Comparison of ENCODE assay signal across 30 cellular contexts in genomic region chr4:28481565-28481964, GRCh38.
A peak's percentile ranks its signal among the peaks of the same experiment; 100 is the strongest.
DNase-seq lines count a peak whose midpoint lies in the region; ATAC-seq and TF ChIP-seq lines count a peak whose summit lies in the region.
"Had no signal": no experiment of that assay in that cellular context is flagged by ENCODE, and none has a peak within 500 bp of the region (broad histone marks: within the 10 kb centered on the region; RNA-seq: fewer than 3 reads in every experiment).

No MANE protein-coding gene starts in this region.

- no peaks in the 10 kb centered on the region for H3F3A ChIP-seq in neural progenitor cell (ENCODE audit: low read depth)

- H3K27ac Mint-ChIP-seq in neural progenitor cell, result no peak overlapping the region
- H3K27ac Mint-ChIP-seq: activated naive CD4-positive, alpha-beta T cell treated with anti-CD3 and anti-CD28 coated beads for 36 hours; activated T-helper 1 cell treated with anti-CD3 and anti-CD28 coated beads, Interleukin-12 subunit alpha, Interleukin-12 subunit beta, Interleukin-2, Interleukin-4 antibody, amounts not matched to agents 30 ng/mL and 10 ng/mL and 1 ng/mL, durations not matched to agents 14 hours and 24 hours and 36 hours; CD14-positive monocyte; endodermal cell; HFFc6; natural killer cell treated with Interleukin-12 subunit alpha and Interleukin-12 subunit beta and Interleukin-15 and Interleukin-18, amount 100 ng/mL, for 72 hours; stimulated activated naive B cell treated with anti-CD40 and anti-IgM and Interleukin-4, amounts not matched to agents 10 μg/mL and 1 μg/mL and 100 μg/mL, for 72 hours; T-cell had no signal

- no peak overlapping the region for H3K9ac ChIP-seq in neural progenitor cell

- H3K9me3 Mint-ChIP-seq in neural progenitor cell, result no peaks in the 10 kb centered on the region
- H3K9me3 Mint-ChIP-seq: endodermal cell, HFFc6 had no signal

- no peak for ATAC-seq in HG02852 (IDR thresholded peaks at IDR 0.05; ENCODE audit: unreplicated experiment)
- ATAC-seq: natural killer cell treated with Interleukin-12 subunit alpha and Interleukin-12 subunit beta and Interleukin-15 and Interleukin-18, amount 100 ng/mL, for 72 hours; stimulated activated naive B cell treated with anti-CD40 and anti-IgM and Interleukin-4, amounts not matched to agents 10 μg/mL and 1 μg/mL and 100 μg/mL, for 72 hours; T-cell; upper lobe of right lung had no signal

- DNase-seq in SIG-M5 treated with dmso at 0.1 percent for 504 hours (lab: John Stamatoyannopoulos, UW; ENCODE audit: unreplicated experiment) (peak; percentile 5), SIG-M5 (lab: John Stamatoyannopoulos, UW) (no peak), NCI-H510A treated with DMSO at 0.1 percent for 48 hours (lab: John Stamatoyannopoulos, UW) (peak; percentile 44), epithelial cell of prostate (ENCODE audit: low read depth, low spot score) (peak; percentile 3), COLO829 (ENCODE audit: low spot score) (no peak), neural progenitor cell (ENCODE audit: low spot score) (no peak), activated T-cell treated with anti-CD3 and anti-CD28 coated beads for 4 hours (no peak)
- DNase-seq: 8988T; activated naive CD4-positive, alpha-beta T cell treated with anti-CD3 and anti-CD28 coated beads for 36 hours; dermis blood vessel endothelial cell; endodermal cell; foreskin fibroblast; GOT3; head of caudate nucleus; HFFc6; NCI-H1105; NCI-H1930; NCI-H345; retina; stimulated activated naive B cell treated with anti-CD40 and anti-IgM and Interleukin-4, amounts not matched to agents 10 μg/mL and 1 μg/mL and 100 μg/mL, for 72 hours; T-cell; upper lobe of right lung had no signal

- H3K4me1 Mint-ChIP-seq in neural progenitor cell, result peaks cover 11% of the 10 kb centered on the region
- H3K4me1 Mint-ChIP-seq: CD14-positive monocyte; central memory CD8-positive, alpha-beta T cell; stimulated activated naive B cell treated with anti-CD40 and anti-IgM and Interleukin-4, amounts not matched to agents 10 μg/mL and 1 μg/mL and 100 μg/mL, for 72 hours; T-cell had no signal

- no peaks in the 10 kb centered on the region for H4K20me1 ChIP-seq in neural progenitor cell (ENCODE audit: low read depth)

- TF ChIP-seq CTCF in neural progenitor cell (IDR thresholded peaks at IDR 0.05), result no peak

- H3K27ac ChIP-seq in epithelial cell of prostate, result no peak overlapping the region
- no peak overlapping the region for H3K27ac ChIP-seq in neural progenitor cell
- H3K27ac ChIP-seq: esophagus muscularis mucosa, RWPE1, upper lobe of right lung had no signal

- H3K9me3 ChIP-seq in neural progenitor cell (ENCODE audit: low read depth), result no peaks in the 10 kb centered on the region
- H3K9me3 ChIP-seq: esophagus muscularis mucosa, upper lobe of right lung had no signal

- H3K4me2 ChIP-seq in neural progenitor cell, result no peak overlapping the region

- H3K4me3 Mint-ChIP-seq in neural progenitor cell, result no peak overlapping the region
- H3K4me3 Mint-ChIP-seq: activated naive CD4-positive, alpha-beta T cell treated with anti-CD3 and anti-CD28 coated beads for 36 hours; activated T-helper 1 cell treated with anti-CD3 and anti-CD28 coated beads, Interleukin-12 subunit alpha, Interleukin-12 subunit beta, Interleukin-2, Interleukin-4 antibody, amounts not matched to agents 30 ng/mL and 10 ng/mL and 1 ng/mL, durations not matched to agents 14 hours and 24 hours and 36 hours; CD14-positive monocyte; central memory CD8-positive, alpha-beta T cell; endodermal cell; HFFc6; natural killer cell treated with Interleukin-12 subunit alpha and Interleukin-12 subunit beta and Interleukin-15 and Interleukin-18, amount 100 ng/mL, for 72 hours; stimulated activated naive B cell treated with anti-CD40 and anti-IgM and Interleukin-4, amounts not matched to agents 10 μg/mL and 1 μg/mL and 100 μg/mL, for 72 hours; T-cell had no signal

- H3K79me2 ChIP-seq in neural progenitor cell (ENCODE audit: low read depth), result no peaks in the 10 kb centered on the region

- H3K36me3 ChIP-seq in neural progenitor cell, result no peaks in the 10 kb centered on the region
- H3K36me3 ChIP-seq: esophagus muscularis mucosa, upper lobe of right lung had no signal

- H3K4me1 ChIP-seq in neural progenitor cell, result peaks cover 11% of the 10 kb centered on the region
- H3K4me1 ChIP-seq: esophagus muscularis mucosa, upper lobe of right lung had no signal

- H3K36me3 Mint-ChIP-seq in neural progenitor cell, result no peaks in the 10 kb centered on the region
- H3K36me3 Mint-ChIP-seq: CD14-positive monocyte; natural killer cell treated with Interleukin-12 subunit alpha and Interleukin-12 subunit beta and Interleukin-15 and Interleukin-18, amount 100 ng/mL, for 72 hours; stimulated activated naive B cell treated with anti-CD40 and anti-IgM and Interleukin-4, amounts not matched to agents 10 μg/mL and 1 μg/mL and 100 μg/mL, for 72 hours; T-cell had no signal

- H2AFZ ChIP-seq in neural progenitor cell (replicated peaks), result no peak overlapping the region

- H3K27me3 Mint-ChIP-seq in neural progenitor cell (ENCODE audit: insufficient read depth, low read depth), result no peaks in the 10 kb centered on the region
- H3K27me3 Mint-ChIP-seq: central memory CD8-positive, alpha-beta T cell; natural killer cell treated with Interleukin-12 subunit alpha and Interleukin-12 subunit beta and Interleukin-15 and Interleukin-18, amount 100 ng/mL, for 72 hours; stimulated activated naive B cell treated with anti-CD40 and anti-IgM and Interleukin-4, amounts not matched to agents 10 μg/mL and 1 μg/mL and 100 μg/mL, for 72 hours; T-cell had no signal

- H3K4me3 ChIP-seq in neural progenitor cell, result no peak overlapping the region
- H3K4me3 ChIP-seq: esophagus muscularis mucosa, lung, upper lobe of right lung had no signal

- H3K27me3 ChIP-seq in neural progenitor cell, result no peaks in the 10 kb centered on the region
- H3K27me3 ChIP-seq: esophagus muscularis mucosa, upper lobe of right lung had no signal

Comparison
In these comparisons a context has a peak if more than half of its experiments do, and no peak if none do; other contexts are left out.
1. DNase-seq: peak in SIG-M5 treated with dmso at 0.1 percent for 504 hours (single experiment), NCI-H510A treated with DMSO at 0.1 percent for 48 hours (single experiment) and epithelial cell of prostate (single experiment); none in SIG-M5 (single experiment), COLO829 (single experiment), neural progenitor cell (single experiment) and activated T-cell treated with anti-CD3 and anti-CD28 coated beads for 4 hours (single experiment).